In genomic region chr9:23717505-23717904, GRCh38 we compare ENCODE assay signal across 13 cellular contexts.
"Had no signal": no experiment of that assay in that cellular context is flagged by ENCODE, and none has a peak within 500 bp of the region (broad histone marks: within the 10 kb centered on the region; RNA-seq: fewer than 3 reads in every experiment).

No MANE protein-coding gene starts in this region.

- H3K36me3 ChIP-seq: left ventricle myocardium inferior, sigmoid colon, tibial artery had no signal

- H3K27ac ChIP-seq: left ventricle myocardium inferior, sigmoid colon, tibial artery had no signal

- H3K4me3 ChIP-seq: left ventricle myocardium inferior, sigmoid colon, tibial artery had no signal

- H3K4me1 ChIP-seq: left ventricle myocardium inferior, sigmoid colon, tibial artery had no signal

- H3K9me3 ChIP-seq: left ventricle myocardium inferior, sigmoid colon, tibial artery had no signal

- H3K27me3 ChIP-seq: sigmoid colon, tibial artery had no signal

- ATAC-seq: activated CD8-positive, alpha-beta memory T cell treated with anti-CD3 and anti-CD28 coated beads, Interleukin-2, amount 10 ng/mL, durations not matched to agents 7 days and 5 days; stimulated activated naive B cell treated with anti-CD40 and anti-IgM and Interleukin-4, amounts not matched to agents 10 μg/mL and 1 μg/mL and 100 μg/mL, for 72 hours had no signal

- DNase-seq: activated CD4-positive, alpha-beta memory T cell treated with anti-CD3 and anti-CD28 coated beads for 36 hours; activated CD4-positive, alpha-beta T cell treated with anti-CD3 and anti-CD28 coated beads for 4 hours; activated CD8-positive, alpha-beta memory T cell treated with anti-CD3 and anti-CD28 coated beads, Interleukin-2, amount 10 ng/mL, durations not matched to agents 7 days and 5 days; effector CD4-positive, alpha-beta T cell; head of caudate nucleus; left ventricle myocardium inferior; mammary epithelial cell; midbrain; occipital lobe; posterior cingulate gyrus; sigmoid colon; stimulated activated naive B cell treated with anti-CD40 and anti-IgM and Interleukin-4, amounts not matched to agents 10 μg/mL and 1 μg/mL and 100 μg/mL, for 72 hours; tibial artery had no signal
